Comparison of ENCODE assay signal across 9 cellular contexts in genomic region chr2:37555457-37555856, GRCh38.
A peak's percentile ranks its signal among the peaks of the same experiment; 100 is the strongest.
DNase-seq lines count a peak whose midpoint lies in the region; ATAC-seq and TF ChIP-seq lines count a peak whose summit lies in the region.
"Had no signal": no experiment of that assay in that cellular context is flagged by ENCODE, and none has a peak within 500 bp of the region (broad histone marks: within the 10 kb centered on the region; RNA-seq: fewer than 3 reads in every experiment).

No MANE protein-coding gene starts in this region.

- H3K4me1 Mint-ChIP-seq in natural killer cell treated with Interleukin-12 subunit alpha and Interleukin-12 subunit beta and Interleukin-15 and Interleukin-18, amount 100 ng/mL, for 72 hours (ENCODE audit: low read depth in 2 of 2): peaks cover 20 to 23% of the 10 kb centered on the region in 2 donors

- no peaks in the 10 kb centered on the region for H3K27me3 Mint-ChIP-seq in natural killer cell treated with Interleukin-12 subunit alpha and Interleukin-12 subunit beta and Interleukin-15 and Interleukin-18, amount 100 ng/mL, for 72 hours

- no peak overlapping the region for H3K27ac Mint-ChIP-seq in natural killer cell treated with Interleukin-12 subunit alpha and Interleukin-12 subunit beta and Interleukin-15 and Interleukin-18, amount 100 ng/mL, for 72 hours

- DNase-seq in Peyer's patch (peak in 2 of 3 donors; percentile 66 to 69), amygdala (lab: John Stamatoyannopoulos, UW) (no peak), HuH-7 (ENCODE audit: low spot score) (no peak)
- DNase-seq in natural killer cell treated with Interleukin-12 subunit alpha and Interleukin-12 subunit beta and Interleukin-15 and Interleukin-18, amount 100 ng/mL, for 72 hours (ENCODE audit: low spot score): no peak
- DNase-seq: activated CD4-positive, CD25-positive, alpha-beta regulatory T cell; NCI-H774 had no signal

- peak; percentile 59 for ATAC-seq in GM18511 (IDR thresholded peaks at IDR 0.05; ENCODE audit: unreplicated experiment)
- peak; percentile 49 for ATAC-seq in HG02763 (IDR thresholded peaks at IDR 0.05; ENCODE audit: unreplicated experiment)
- peak; percentile 62 to 73 for ATAC-seq in natural killer cell treated with Interleukin-12 subunit alpha and Interleukin-12 subunit beta and Interleukin-15 and Interleukin-18, amount 100 ng/mL, for 72 hours
- ATAC-seq in GM21723 (IDR thresholded peaks at IDR 0.05; ENCODE audit: unreplicated experiment): no peak

- H3K4me3 ChIP-seq in Peyer's patch: no peak overlapping the region

- no peaks in the 10 kb centered on the region for H3K27me3 ChIP-seq in Peyer's patch

- H3K4me3 Mint-ChIP-seq in natural killer cell treated with Interleukin-12 subunit alpha and Interleukin-12 subunit beta and Interleukin-15 and Interleukin-18, amount 100 ng/mL, for 72 hours: no peak overlapping the region

- H3K9me3 Mint-ChIP-seq in natural killer cell treated with Interleukin-12 subunit alpha and Interleukin-12 subunit beta and Interleukin-15 and Interleukin-18, amount 100 ng/mL, for 72 hours: no peaks in the 10 kb centered on the region

- no peaks in the 10 kb centered on the region for H3K36me3 ChIP-seq in Peyer's patch

- TF ChIP-seq POLR2A in Peyer's patch (IDR thresholded peaks at IDR 0.05): no peak

- no peaks in the 10 kb centered on the region for H3K9me3 ChIP-seq in Peyer's patch

- H3K4me1 ChIP-seq in Peyer's patch: no peaks in the 10 kb centered on the region

- no peak overlapping the region for H3K27ac ChIP-seq in Peyer's patch

- no peaks in the 10 kb centered on the region for H3K36me3 Mint-ChIP-seq in natural killer cell treated with Interleukin-12 subunit alpha and Interleukin-12 subunit beta and Interleukin-15 and Interleukin-18, amount 100 ng/mL, for 72 hours

- no peak for TF ChIP-seq CTCF in Peyer's patch (IDR thresholded peaks at IDR 0.05)

Comparison
In these comparisons a context has a peak if more than half of its experiments do, and no peak if none do; other contexts are left out.
1. DNase-seq: peak in Peyer's patch (2 of 3); none in natural killer cell treated with Interleukin-12 subunit alpha and Interleukin-12 subunit beta and Interleukin-15 and Interleukin-18, amount 100 ng/mL, for 72 hours (single experiment), amygdala (0 of 56) and HuH-7 (single experiment).